12 cellular contexts compared by ENCODE assay signal in genomic region chr3:196793224-196793623, GRCh38. TPM values are rescaled to one million over a fixed set of nuclear protein-coding genes. Genes with fewer than 3 reads are reported as not detected.
DNase-seq lines count a peak whose midpoint lies in the region; ATAC-seq and TF ChIP-seq lines count a peak whose summit lies in the region.
"Had no signal": no experiment of that assay in that cellular context is flagged by ENCODE, and none has a peak within 500 bp of the region (broad histone marks: within the 10 kb centered on the region; RNA-seq: fewer than 3 reads in every experiment).

No MANE protein-coding gene starts in this region.

- peaks cover 3% of the 10 kb centered on the region for H3K9me3 Mint-ChIP-seq in stimulated activated effector memory CD8-positive, alpha-beta T cell treated with anti-CD3 and anti-CD28 coated beads, Interleukin-12 subunit alpha, Interleukin-12 subunit beta, amount 100 ng/mL, for 72 hours

- H3K4me1 Mint-ChIP-seq in stimulated activated effector memory CD8-positive, alpha-beta T cell treated with anti-CD3 and anti-CD28 coated beads, Interleukin-12 subunit alpha, Interleukin-12 subunit beta, amount 100 ng/mL, for 72 hours = peaks cover 21% of the 10 kb centered on the region

- TF ChIP-seq CTCF in VCaP (conservative IDR thresholded peaks at IDR 0.05) = no peak
- no peak for TF ChIP-seq CTCF in lower leg skin (IDR thresholded peaks at IDR 0.05)

- WGBS in lower leg skin, 2 donors = 39 to 41% methylated on average over 1 of the region's 1 CpG

- DNase-seq in SIG-M5 treated with dmso at 0.1 percent for 504 hours (lab: John Stamatoyannopoulos, UW; ENCODE audit: unreplicated experiment) = peak; percentile 69
- DNase-seq in SIG-M5 (lab: John Stamatoyannopoulos, UW) = no peak
- peak; percentile 42 for DNase-seq in iPS-NIHi11 (ENCODE audit: low spot score)
- no peak for DNase-seq in stimulated activated effector memory CD8-positive, alpha-beta T cell treated with anti-CD3 and anti-CD28 coated beads, Interleukin-12 subunit alpha, Interleukin-12 subunit beta, amount 100 ng/mL, for 72 hours (ENCODE audit: low spot score in 2 of 2)
- DNase-seq in NCI-H1436 treated with DMSO at 0.1 percent for 48 hours (lab: John Stamatoyannopoulos, UW) = no peak
- DNase-seq in lower leg skin (ENCODE audit: low spot score in 2 of 2) = no peak
- DNase-seq: activated CD4-positive, alpha-beta T cell treated with anti-CD3 and anti-CD28 coated beads, Interleukin-2, amount 10 ng/mL, durations not matched to agents 7 days and 5 days; effector CD8-positive, alpha-beta T cell had no signal

- H3K27ac ChIP-seq in VCaP = peak overlapping the region; percentile 78
- H3K27ac ChIP-seq: right atrium auricular region, thoracic aorta had no signal

- H3K4me3 ChIP-seq in lower leg skin (ENCODE audit: low read depth, poor library complexity, severe bottlenecking) = no peak overlapping the region
- H3K4me3 ChIP-seq: right atrium auricular region, thoracic aorta had no signal

- peak overlapping the region; percentile 6 for H3K27ac Mint-ChIP-seq in stimulated activated effector memory CD8-positive, alpha-beta T cell treated with anti-CD3 and anti-CD28 coated beads, Interleukin-12 subunit alpha, Interleukin-12 subunit beta, amount 100 ng/mL, for 72 hours
- H3K27ac Mint-ChIP-seq: activated CD4-positive, alpha-beta T cell treated with anti-CD3 and anti-CD28 coated beads, Interleukin-2, amount 10 ng/mL, durations not matched to agents 7 days and 5 days had no signal

- no peak overlapping the region for H3K4me3 Mint-ChIP-seq in stimulated activated effector memory CD8-positive, alpha-beta T cell treated with anti-CD3 and anti-CD28 coated beads, Interleukin-12 subunit alpha, Interleukin-12 subunit beta, amount 100 ng/mL, for 72 hours
- H3K4me3 Mint-ChIP-seq: activated CD4-positive, alpha-beta T cell treated with anti-CD3 and anti-CD28 coated beads, Interleukin-2, amount 10 ng/mL, durations not matched to agents 7 days and 5 days had no signal

- no peak for TF ChIP-seq POLR2A in lower leg skin (IDR thresholded peaks at IDR 0.05)

- peaks cover 54% of the 10 kb centered on the region for H3K36me3 Mint-ChIP-seq in stimulated activated effector memory CD8-positive, alpha-beta T cell treated with anti-CD3 and anti-CD28 coated beads, Interleukin-12 subunit alpha, Interleukin-12 subunit beta, amount 100 ng/mL, for 72 hours

- intact Hi-C loops in lower leg skin (cut with DNase I; ENCODE audit: low total_unique reads) = no loop called here

- no peak for ATAC-seq in stimulated activated effector memory CD8-positive, alpha-beta T cell treated with anti-CD3 and anti-CD28 coated beads, Interleukin-12 subunit alpha, Interleukin-12 subunit beta, amount 100 ng/mL, for 72 hours
- ATAC-seq in GM21717 (IDR thresholded peaks at IDR 0.05; ENCODE audit: unreplicated experiment) = no peak

RNA-seq across cellular contexts. Expression of gene PAK2, which starts 53.6 kb away (rescaled TPM):
- 10 to 100 TPM; 25.3 to 39.0 (median 32.8) TPM for total RNA-seq in lower leg skin

Comparison
In these comparisons a context has a peak if more than half of its experiments do, and no peak if none do; other contexts are left out.
1. DNase-seq: peak in SIG-M5 treated with dmso at 0.1 percent for 504 hours (single experiment) and iPS-NIHi11 (single experiment); none in SIG-M5 (single experiment), stimulated activated effector memory CD8-positive, alpha-beta T cell treated with anti-CD3 and anti-CD28 coated beads, Interleukin-12 subunit alpha, Interleukin-12 subunit beta, amount 100 ng/mL, for 72 hours (0 of 2), NCI-H1436 treated with DMSO at 0.1 percent for 48 hours (single experiment) and lower leg skin (0 of 2).